13 cellular contexts compared by ENCODE assay signal in genomic region chrX:46953137-46953527, GRCh38. TPM values are rescaled to one million over a fixed set of nuclear protein-coding genes. Genes with fewer than 3 reads are reported as not detected.
DNase-seq lines count a peak whose midpoint lies in the region; ATAC-seq, FAIRE-seq and TF ChIP-seq lines count a peak whose summit lies in the region.
"Had no signal": no experiment of that assay in that cellular context is flagged by ENCODE, and none has a peak within 500 bp of the region (broad histone marks: within the 10 kb centered on the region; RNA-seq: fewer than 3 reads in every experiment).

No MANE protein-coding gene starts in this region.

- no peak overlapping the region for H3K27ac Mint-ChIP-seq in activated naive CD4-positive, alpha-beta T cell treated with anti-CD3 and anti-CD28 coated beads for 36 hours
- no peak overlapping the region for H3K27ac Mint-ChIP-seq in astrocyte (ENCODE audit: unreplicated experiment)
- H3K27ac Mint-ChIP-seq: activated naive CD8-positive, alpha-beta T cell treated with anti-CD3 and anti-CD28 coated beads for 36 hours had no signal

- H3K27me3 Mint-ChIP-seq in activated naive CD4-positive, alpha-beta T cell treated with anti-CD3 and anti-CD28 coated beads for 36 hours (ENCODE audit: low read depth), result no peaks in the 10 kb centered on the region
- no peaks in the 10 kb centered on the region for H3K27me3 Mint-ChIP-seq in astrocyte (ENCODE audit: low read depth, unreplicated experiment)
- H3K27me3 Mint-ChIP-seq: activated naive CD8-positive, alpha-beta T cell treated with anti-CD3 and anti-CD28 coated beads for 36 hours had no signal

- H3K4me1 Mint-ChIP-seq in activated naive CD4-positive, alpha-beta T cell treated with anti-CD3 and anti-CD28 coated beads for 36 hours (ENCODE audit: low read depth), result peaks cover 14% of the 10 kb centered on the region
- H3K4me1 Mint-ChIP-seq in astrocyte (ENCODE audit: low read depth, unreplicated experiment), result peaks cover 13% of the 10 kb centered on the region

- TF ChIP-seq CTCF in astrocyte (IDR thresholded peaks at IDR 0.05; ENCODE audit: insufficient read depth, low read depth, low read length), result no peak
- TF ChIP-seq CTCF in thoracic aorta (IDR thresholded peaks at IDR 0.05), result no peak

- H3K9ac ChIP-seq in astrocyte (ENCODE audit: low read length) (no peak overlapping the region), Karpas-422 (ENCODE audit: low read length) (no peak overlapping the region)

- H3K4me3 Mint-ChIP-seq in activated naive CD4-positive, alpha-beta T cell treated with anti-CD3 and anti-CD28 coated beads for 36 hours, result no peak overlapping the region
- no peak overlapping the region for H3K4me3 Mint-ChIP-seq in astrocyte (ENCODE audit: unreplicated experiment)
- H3K4me3 Mint-ChIP-seq: activated naive CD8-positive, alpha-beta T cell treated with anti-CD3 and anti-CD28 coated beads for 36 hours had no signal

- DNase-seq in activated naive CD4-positive, alpha-beta T cell treated with anti-CD3 and anti-CD28 coated beads for 36 hours, result peak; percentile 15
- no peak for DNase-seq in activated naive CD4-positive, alpha-beta T cell (lab: John Stamatoyannopoulos, UW)
- DNase-seq in astrocyte (ENCODE audit: low read depth) (no peak), thoracic aorta (ENCODE audit: low spot score) (no peak), Karpas-422 (no peak), retina (no peak)
- DNase-seq: activated naive CD8-positive, alpha-beta T cell treated with anti-CD3 and anti-CD28 coated beads for 36 hours; lower lobe of right lung; NCI-H2227 treated with DMSO at 0.1 percent for 48 hours; stimulated activated CD4-positive, alpha-beta T cell treated with anti-CD3 and anti-CD28 coated beads, Interleukin-12 subunit alpha, Interleukin-12 subunit beta, amount 100 ng/mL, for 4 hours had no signal

- H2AFZ ChIP-seq in astrocyte (ENCODE audit: low read depth, low read length) (no peak overlapping the region), Karpas-422 (ENCODE audit: low read length) (no peak overlapping the region)

- H3K4me1 ChIP-seq in astrocyte (ENCODE audit: insufficient read depth, low read length) (no peaks in the 10 kb centered on the region), thoracic aorta (ENCODE audit: control insufficient read depth in 1 of 2, low read depth in 2 of 2) (peaks cover 0 to 8% of the 10 kb centered on the region in 2 donors), Karpas-422 (ENCODE audit: low read length) (no peaks in the 10 kb centered on the region)

- H3K79me2 ChIP-seq in astrocyte (ENCODE audit: insufficient read depth, low read length), result no peaks in the 10 kb centered on the region
- H3K79me2 ChIP-seq in Karpas-422 (ENCODE audit: low read length), result no peaks in the 10 kb centered on the region

- H4K20me1 ChIP-seq in astrocyte (ENCODE audit: insufficient read depth, low read length) (peaks cover 5% of the 10 kb centered on the region), Karpas-422 (ENCODE audit: insufficient read depth, low read depth, low read length) (no peaks in the 10 kb centered on the region)

- H3K36me3 ChIP-seq in astrocyte (ENCODE audit: insufficient read depth, low read length) (no peaks in the 10 kb centered on the region), thoracic aorta (no peaks in the 10 kb centered on the region), Karpas-422 (ENCODE audit: insufficient read depth, low read length) (no peaks in the 10 kb centered on the region)
- H3K36me3 ChIP-seq: lower lobe of right lung had no signal

- H3K4me3 ChIP-seq in astrocyte (ENCODE audit: insufficient read depth, low read depth, low read length) (no peak overlapping the region), thoracic aorta (peak overlapping the region; percentile 21), Karpas-422 (ENCODE audit: low read length) (no peak overlapping the region)
- H3K4me3 ChIP-seq: lower lobe of right lung, testis had no signal

- H3K9me3 Mint-ChIP-seq in activated naive CD4-positive, alpha-beta T cell treated with anti-CD3 and anti-CD28 coated beads for 36 hours, result no peaks in the 10 kb centered on the region
- H3K9me3 Mint-ChIP-seq in astrocyte (ENCODE audit: unreplicated experiment), result no peaks in the 10 kb centered on the region
- H3K9me3 Mint-ChIP-seq: activated naive CD8-positive, alpha-beta T cell treated with anti-CD3 and anti-CD28 coated beads for 36 hours had no signal

- FAIRE-seq in astrocyte (lab: Jason Lieb, UNC), result peak; percentile 17

- no peaks in the 10 kb centered on the region for H3K9me2 ChIP-seq in Karpas-422 (replicated peaks; ENCODE audit: insufficient read depth, low read length)

- H3K27me3 ChIP-seq in astrocyte (ENCODE audit: insufficient read depth, low read length), result no peaks in the 10 kb centered on the region
- H3K27me3 ChIP-seq in thoracic aorta (replicated peaks; ENCODE audit: insufficient read depth), result no peaks in the 10 kb centered on the region
- no peaks in the 10 kb centered on the region for H3K27me3 ChIP-seq in Karpas-422 (ENCODE audit: low read length)
- H3K27me3 ChIP-seq: testis had no signal

- H3K36me3 Mint-ChIP-seq in activated naive CD4-positive, alpha-beta T cell treated with anti-CD3 and anti-CD28 coated beads for 36 hours (ENCODE audit: low read depth), result no peaks in the 10 kb centered on the region
- no peaks in the 10 kb centered on the region for H3K36me3 Mint-ChIP-seq in astrocyte (ENCODE audit: low read depth, unreplicated experiment)
- H3K36me3 Mint-ChIP-seq: activated naive CD8-positive, alpha-beta T cell treated with anti-CD3 and anti-CD28 coated beads for 36 hours had no signal

- CTCF ChIA-PET in activated naive CD4-positive, alpha-beta T cell treated with anti-CD3 and anti-CD28 coated beads for 36 hours (lab: Charles Lee), result interaction anchor here (0.6 kb wide), 1 partner anchor 678 kb away, joined by 3 read pairs; no protein-coding TSS in a partner anchor

- H3K27ac ChIP-seq in astrocyte (ENCODE audit: low read depth, low read length) (no peak overlapping the region), thoracic aorta (no peak overlapping the region), Karpas-422 (ENCODE audit: low read length) (no peak overlapping the region)
- H3K27ac ChIP-seq: lower lobe of right lung, testis had no signal

- intact Hi-C loops in activated naive CD4-positive, alpha-beta T cell treated with anti-CD3 and anti-CD28 coated beads for 36 hours (cut with micrococcal nuclease), result loop anchor here (1.0 kb wide), 1 partner anchor 14 kb away; no protein-coding TSS in a partner anchor

- H3K9me3 ChIP-seq in astrocyte (ENCODE audit: insufficient read depth, low read depth, low read length) (no peaks in the 10 kb centered on the region), thoracic aorta (no peaks in the 10 kb centered on the region), Karpas-422 (ENCODE audit: low read length) (no peaks in the 10 kb centered on the region)
- H3K9me3 ChIP-seq: lower lobe of right lung, testis had no signal

- H3K4me2 ChIP-seq in astrocyte (ENCODE audit: low read length), result no peak overlapping the region
- H3K4me2 ChIP-seq in Karpas-422 (ENCODE audit: low read depth, low read length, poor library complexity, severe bottlenecking), result no peak overlapping the region

- ATAC-seq in HG02943 (IDR thresholded peaks at IDR 0.05; ENCODE audit: low read depth, unreplicated experiment), result peak; percentile 62
- ATAC-seq in thoracic aorta (ENCODE audit: insufficient number of reproducible peaks, low FRiP score, low read depth), result no peak
- no peak for ATAC-seq in HG03025 (IDR thresholded peaks at IDR 0.05; ENCODE audit: low FRiP score, unreplicated experiment)

RNA-seq across cellular contexts. Expression of gene JADE3, which starts 40.9 kb away (rescaled TPM):
- 1 to 10 TPM; 1.4 TPM for total RNA-seq in activated naive CD4-positive, alpha-beta T cell treated with anti-CD3 and anti-CD28 coated beads for 36 hours
- total RNA-seq in astrocyte, result 9.5 and 12.4 TPM in 2 replicates
- total RNA-seq in thoracic aorta, result 1 to 10 TPM; 3.7 to 5.2 TPM
- total RNA-seq in Karpas-422 (2014; rRNA removed; shearing (Covaris generic); ENCODE audit: low replicate concordance), result 0.07 and 0.29 TPM in 2 replicates
